ENCODE assay signal across 1 cellular context in genomic region chr5:39948867-39949468, GRCh38.
TF ChIP-seq lines count a peak whose summit lies in the region.

No MANE protein-coding gene starts in this region.

TF ChIP-seq in GM23338, 12 proteins besides CTCF, POLR2A, EP300 and RAD21 (continued from another document):
- no peak for TF ChIP-seq ZNF462 (CRISPR knock-in tag; IDR thresholded peaks at IDR 0.05)
- TF ChIP-seq ETS1 (IDR thresholded peaks at IDR 0.05): no peak
- no peak for TF ChIP-seq CREB1 (CRISPR knock-in tag; IDR thresholded peaks at IDR 0.05; ENCODE audit: low read depth)
- TF ChIP-seq ZNF331 (CRISPR knock-in tag; IDR thresholded peaks at IDR 0.05; ENCODE audit: low read depth): no peak
- TF ChIP-seq EZH2phosphoT487 (IDR thresholded peaks at IDR 0.05; ENCODE audit: unreplicated experiment): no peak
TF ChIP-seq in GM23338: peak in this region for 0.
